In genomic region chr6:158757753-158758090, GRCh38 we compare ENCODE assay signal across 15 cellular contexts.
DNase-seq lines count a peak whose midpoint lies in the region; ATAC-seq and TF ChIP-seq lines count a peak whose summit lies in the region.
"Had no signal": no experiment of that assay in that cellular context is flagged by ENCODE, and none has a peak within 500 bp of the region (broad histone marks: within the 10 kb centered on the region; RNA-seq: fewer than 3 reads in every experiment).

No MANE protein-coding gene starts in this region.

- no peaks in the 10 kb centered on the region for H3K4me1 Mint-ChIP-seq in activated T-helper 17 cell treated with anti-CD3 and anti-CD28 coated beads, Interleukin-2, amount 50 U/mL, for 72 hours
- H3K4me1 Mint-ChIP-seq in mesothelial cell of epicardium: peaks cover 41% of the 10 kb centered on the region
- H3K4me1 Mint-ChIP-seq: activated CD4-positive, alpha-beta T cell treated with anti-CD3 and anti-CD28 coated beads for 36 hours had no signal

- ATAC-seq in activated T-helper 17 cell treated with anti-CD3 and anti-CD28 coated beads, Interleukin-2, amount 50 U/mL, for 72 hours (replicated peaks): no peak
- ATAC-seq: activated CD4-positive, alpha-beta T cell treated with anti-CD3 and anti-CD28 coated beads for 36 hours; left colon; upper lobe of right lung had no signal

- H3K9me3 Mint-ChIP-seq in activated T-helper 17 cell treated with anti-CD3 and anti-CD28 coated beads, Interleukin-2, amount 50 U/mL, for 72 hours: no peaks in the 10 kb centered on the region
- H3K9me3 Mint-ChIP-seq in mesothelial cell of epicardium: no peaks in the 10 kb centered on the region
- H3K9me3 Mint-ChIP-seq: naive thymus-derived CD8-positive, alpha-beta T cell had no signal

- TF ChIP-seq CTCF in mesothelial cell of epicardium (IDR thresholded peaks at IDR 0.05; ENCODE audit: unreplicated experiment): no peak

- no peaks in the 10 kb centered on the region for H3K27me3 Mint-ChIP-seq in activated T-helper 17 cell treated with anti-CD3 and anti-CD28 coated beads, Interleukin-2, amount 50 U/mL, for 72 hours
- no peaks in the 10 kb centered on the region for H3K27me3 Mint-ChIP-seq in mesothelial cell of epicardium (ENCODE audit: low read depth)
- H3K27me3 Mint-ChIP-seq: activated CD4-positive, alpha-beta T cell treated with anti-CD3 and anti-CD28 coated beads for 36 hours; naive thymus-derived CD8-positive, alpha-beta T cell had no signal

- H3K36me3 Mint-ChIP-seq in activated T-helper 17 cell treated with anti-CD3 and anti-CD28 coated beads, Interleukin-2, amount 50 U/mL, for 72 hours (ENCODE audit: low read depth): peaks cover 96% of the 10 kb centered on the region
- peaks cover 3% of the 10 kb centered on the region for H3K36me3 Mint-ChIP-seq in mesothelial cell of epicardium

- H3K27ac Mint-ChIP-seq in activated T-helper 17 cell treated with anti-CD3 and anti-CD28 coated beads, Interleukin-2, amount 50 U/mL, for 72 hours: peak overlapping the region; percentile 78
- H3K27ac Mint-ChIP-seq in mesothelial cell of epicardium: peak overlapping the region; percentile 59
- H3K27ac Mint-ChIP-seq: activated CD4-positive, alpha-beta T cell treated with anti-CD3 and anti-CD28 coated beads for 36 hours had no signal

- H3K4me3 Mint-ChIP-seq in activated T-helper 17 cell treated with anti-CD3 and anti-CD28 coated beads, Interleukin-2, amount 50 U/mL, for 72 hours: no peak overlapping the region
- H3K4me3 Mint-ChIP-seq in mesothelial cell of epicardium: no peak overlapping the region
- H3K4me3 Mint-ChIP-seq: activated CD4-positive, alpha-beta T cell treated with anti-CD3 and anti-CD28 coated beads for 36 hours; naive thymus-derived CD8-positive, alpha-beta T cell had no signal

- DNase-seq in DMS 273 (lab: John Stamatoyannopoulos, UW; ENCODE audit: unreplicated experiment) (peak; percentile 31), DMS 273 treated with DMSO at 0.1 percent for 48 hours (lab: John Stamatoyannopoulos, UW) (no peak), ELF-1 (ENCODE audit: low read depth, low spot score) (peak; percentile 71), mesothelial cell of epicardium (ENCODE audit: low spot score in 2 of 2, unreplicated experiment in 2 of 2) (no peak), SK-N-DZ (ENCODE audit: low spot score) (no peak), T1000 (lab: John Stamatoyannopoulos, UW) (no peak)
- no peak for DNase-seq in effector CD8-positive, alpha-beta T cell (lab: John Stamatoyannopoulos, UW)
- DNase-seq: activated CD4-positive, alpha-beta T cell treated with anti-CD3 and anti-CD28 coated beads for 36 hours; AML-193; left colon; naive thymus-derived CD8-positive, alpha-beta T cell; stimulated activated CD4-positive, alpha-beta T cell treated with anti-CD3 and anti-CD28 coated beads, Interleukin-1b, Interleukin-23, amount 100 ng/mL, for 48 hours; stimulated activated naive CD4-positive, alpha-beta T cell treated with Interleukin-2 at 50 U/mL for 16 hours; upper lobe of right lung had no signal

Comparison
In these comparisons a context has a peak if more than half of its experiments do, and no peak if none do; other contexts are left out.
1. DNase-seq: peak in DMS 273 (single experiment) and ELF-1 (single experiment); none in DMS 273 treated with DMSO at 0.1 percent for 48 hours (single experiment), mesothelial cell of epicardium (0 of 2), SK-N-DZ (single experiment), T1000 (single experiment) and effector CD8-positive, alpha-beta T cell (single experiment).